ENCODE assay signal across 31 cellular contexts in genomic region chr21:42110691-42111469, GRCh38. TPM values are rescaled to one million over a fixed set of nuclear protein-coding genes. Genes with fewer than 3 reads are reported as not detected.
"Had no signal": no experiment of that assay in that cellular context is flagged by ENCODE, and none has a peak within 500 bp of the region (broad histone marks: within the 10 kb centered on the region; RNA-seq: fewer than 3 reads in every experiment).

No MANE protein-coding gene starts in this region.

- H3K4me2 ChIP-seq: hepatocyte, neural progenitor cell had no signal

- H3K36me3 Mint-ChIP-seq: naive thymus-derived CD4-positive, alpha-beta T cell; neural progenitor cell; stimulated activated memory B cell treated with anti-CD40 and anti-IgM and Interleukin-4, amounts not matched to agents 10 μg/mL and 1 μg/mL and 100 μg/mL, for 72 hours; type B pancreatic cell had no signal

- H3K9me3 ChIP-seq: heart left ventricle, left lung, ovary, psoas muscle, sigmoid colon, testis, tibial artery had no signal

- H3K4me3 ChIP-seq: coronary artery, heart left ventricle, hepatocyte, left lung, neural progenitor cell, ovary, psoas muscle, sigmoid colon, testis, tibial artery had no signal

- DNase-seq: dermis blood vessel endothelial cell; effector memory CD8-positive, alpha-beta T cell; left cardiac atrium; mesendoderm; midbrain; naive thymus-derived CD4-positive, alpha-beta T cell; ovary; sigmoid colon; stimulated activated CD4-positive, alpha-beta T cell treated with anti-CD3 and anti-CD28 coated beads, Interleukin-4, amount 100 ng/mL, for 4 hours; stimulated activated naive CD8-positive, alpha-beta T cell treated with anti-CD3 and anti-CD28 coated beads, Interleukin-15, Interleukin-2, amounts not matched to agents 100 U/mL and 50 U/mL, for 24 hours; testis; tibial artery had no signal

- H3K9ac ChIP-seq: neural progenitor cell had no signal

- H3K4me1 ChIP-seq: neural progenitor cell, psoas muscle, sigmoid colon, testis had no signal

- H2AFZ ChIP-seq: hepatocyte, neural progenitor cell had no signal

- H3K36me3 ChIP-seq: heart left ventricle, left lung, neural progenitor cell, ovary, sigmoid colon, tibial artery had no signal

- H3K4me3 Mint-ChIP-seq: effector memory CD8-positive, alpha-beta T cell; naive thymus-derived CD4-positive, alpha-beta T cell; nephron; neural progenitor cell; stimulated activated memory B cell treated with anti-CD40 and anti-IgM and Interleukin-4, amounts not matched to agents 10 μg/mL and 1 μg/mL and 100 μg/mL, for 72 hours; type B pancreatic cell had no signal

- H3K27ac ChIP-seq: coronary artery, heart left ventricle, hepatocyte, left lung, neural progenitor cell, ovary, psoas muscle, sigmoid colon, testis, tibial artery had no signal

- H3K27ac Mint-ChIP-seq: effector memory CD8-positive, alpha-beta T cell; naive thymus-derived CD4-positive, alpha-beta T cell; nephron; neural progenitor cell; stimulated activated memory B cell treated with anti-CD40 and anti-IgM and Interleukin-4, amounts not matched to agents 10 μg/mL and 1 μg/mL and 100 μg/mL, for 72 hours; type B pancreatic cell had no signal

- H3K9me3 Mint-ChIP-seq: effector memory CD8-positive, alpha-beta T cell; naive thymus-derived CD4-positive, alpha-beta T cell; nephron; neural progenitor cell; stimulated activated memory B cell treated with anti-CD40 and anti-IgM and Interleukin-4, amounts not matched to agents 10 μg/mL and 1 μg/mL and 100 μg/mL, for 72 hours; type B pancreatic cell had no signal

- H3K27me3 ChIP-seq: hepatocyte, left lung, neural progenitor cell, ovary, testis had no signal

RNA-seq across cellular contexts. Expression of gene UMODL1, which starts 39.8 kb away (rescaled TPM):
- total RNA-seq: dermis blood vessel endothelial cell, fibroblast of villous mesenchyme, frontal cortex, glomerular endothelial cell, kidney epithelial cell, left cardiac atrium, lung microvascular endothelial cell, mucosa of gallbladder, psoas muscle, renal cortical epithelial cell, right cardiac atrium, sigmoid colon, skeletal muscle tissue, urinary bladder had no signal
- polyA plus RNA-seq: heart left ventricle, psoas muscle, right cardiac atrium, urinary bladder had no signal
